In the genomic region with DNA sequence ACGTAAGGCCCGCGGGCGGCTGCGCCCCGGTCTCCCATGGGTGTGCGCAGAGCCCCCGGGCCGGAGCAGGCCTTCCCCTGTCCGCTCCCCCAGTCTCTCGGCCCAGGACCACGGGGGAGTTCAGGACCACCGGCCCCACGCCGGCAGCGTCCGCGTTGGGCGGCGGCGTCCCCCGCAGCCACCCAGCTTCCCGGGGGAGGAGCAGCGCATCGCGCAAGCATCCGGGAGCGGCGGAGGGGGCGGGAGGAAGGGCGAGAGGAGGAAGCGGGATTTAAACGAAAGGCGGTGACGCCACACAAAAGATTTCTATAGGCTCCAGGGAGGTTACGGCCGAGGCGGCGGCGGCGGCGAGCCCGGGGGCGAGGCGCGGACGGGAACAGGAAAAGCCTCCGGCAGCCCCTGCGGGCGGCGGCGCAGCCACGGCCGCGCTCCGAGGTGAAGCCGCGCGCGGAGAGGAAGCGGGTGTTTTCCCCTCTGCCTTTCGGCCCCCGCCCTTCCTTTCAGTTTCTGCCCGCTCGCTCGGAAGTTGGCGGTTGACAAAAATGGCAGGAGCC, we compare ENCODE assay signal across 8 cellular contexts. TPM values are rescaled to one million over a fixed set of nuclear protein-coding genes. Genes with fewer than 3 reads are reported as not detected.
DNase-seq lines count a peak whose midpoint lies in the region; ATAC-seq and TF ChIP-seq lines count a peak whose summit lies in the region.

A gene (plus strand): TSS at position 298 of the 554 bp plus-strand sequence. CDS start 1,349 bp downstream, outside the sequence.

- intact Hi-C loops in left lung (cut with DNase I): loop anchor here in 1 of 2 donors (10.0 kb wide), 1 partner anchor 94 kb away; no protein-coding TSS in a partner anchor

- H3K4me1 ChIP-seq in BLaER1 (peaks cover 50% of the 10 kb centered on the region), left lung (peaks cover 12 to 56% of the 10 kb centered on the region in 2 donors)

- DNase-seq in NCI-H526 treated with DMSO at 0.1 percent for 48 hours (lab: John Stamatoyannopoulos, UW): peak; percentile 72
- DNase-seq in activated CD4-positive, alpha-beta T cell treated with anti-CD3 and anti-CD28 coated beads, Interleukin-2, amount 50 U/mL, for 1 hour: peak; percentile 71
- DNase-seq in dedifferentiated amniotic fluid mesenchymal stem cell (ENCODE audit: extremely low spot score): peak; percentile 82
- peak; percentile 96 to 97 for DNase-seq in left lung
- peak; percentile 78 for DNase-seq in stimulated activated CD4-positive, alpha-beta T cell treated with anti-CD3 and anti-CD28 coated beads, Interleukin-2, amount 100 ng/mL, for 4 hours (ENCODE audit: low read depth)

- peak within 1 kb of the TSS; percentile 85 for H3K4me2 ChIP-seq in BLaER1

- H3K27ac ChIP-seq in BLaER1: peak within 1 kb of the TSS; percentile 98
- H3K27ac ChIP-seq in left lung: peak within 1 kb of the TSS; percentile 98 to 99

- peaks cover 40% of the 10 kb centered on the region for H4K20me1 ChIP-seq in BLaER1

- H3K27me3 ChIP-seq in BLaER1: no peaks in the 10 kb centered on the region
- no peaks in the 10 kb centered on the region for H3K27me3 ChIP-seq in left lung

- peaks cover 21% of the 10 kb centered on the region for H3K36me3 ChIP-seq in BLaER1
- peaks cover 0 to 12% of the 10 kb centered on the region in 2 donors for H3K36me3 ChIP-seq in left lung

- H3K4me3 ChIP-seq in BLaER1 (peak within 1 kb of the TSS; percentile 98), left lung (peak within 1 kb of the TSS; percentile 82 to 84)

- H3K9me3 ChIP-seq in BLaER1 (0 out of 2 replicates have a peak, but pooled peaks cover 6% of the 10 kb centered on the region), left lung (no peaks in the 10 kb centered on the region)

- ATAC-seq in GM19328 (IDR thresholded peaks at IDR 0.05; ENCODE audit: unreplicated experiment): peak; percentile 61
- ATAC-seq in HG03469 (IDR thresholded peaks at IDR 0.05; ENCODE audit: unreplicated experiment): peak; percentile 36
- ATAC-seq in left lung: peak; percentile 89

- no peak for TF ChIP-seq CTCF in left lung (IDR thresholded peaks at IDR 0.05)

- H3K9ac ChIP-seq in BLaER1: peak within 1 kb of the TSS; percentile 97

RNA-seq across cellular contexts. Expression of the gene that starts here (rescaled TPM):
- total RNA-seq in left lung: 10 to 100 TPM; 19.2 to 27.6 TPM

Comparison
In these comparisons a context has a peak if more than half of its experiments do, and no peak if none do; other contexts are left out.
1. Peak in every context shown above with its lines: DNase-seq, ATAC-seq, H3K4me3 ChIP-seq and H3K27ac ChIP-seq.
2. ATAC-seq: peak in every context shown above with its lines; median percentile 89 in left lung; 61 in GM19328; 36 in HG03469.